13 cellular contexts compared by ENCODE assay signal in genomic region chr22:24728790-24729637, GRCh38. TPM values are rescaled to one million over a fixed set of nuclear protein-coding genes. Genes with fewer than 3 reads are reported as not detected.
DNase-seq lines count a peak whose midpoint lies in the region; ATAC-seq and TF ChIP-seq lines count a peak whose summit lies in the region.
"Had no signal": no experiment of that assay in that cellular context is flagged by ENCODE, and none has a peak within 500 bp of the region (broad histone marks: within the 10 kb centered on the region; RNA-seq: fewer than 3 reads in every experiment).

No MANE protein-coding gene starts in this region.

- no peak for ATAC-seq in omental fat pad (ENCODE audit: low FRiP score)
- no peak for ATAC-seq in HG03039 (IDR thresholded peaks at IDR 0.05; ENCODE audit: unreplicated experiment)
- ATAC-seq in GM21619 (IDR thresholded peaks at IDR 0.05; ENCODE audit: unreplicated experiment) = no peak
- ATAC-seq in HG03571 (IDR thresholded peaks at IDR 0.05; ENCODE audit: unreplicated experiment) = no peak

- peak overlapping the region; percentile 27 for H3K4me2 ChIP-seq in smooth muscle cell

- H3K79me2 ChIP-seq in smooth muscle cell (ENCODE audit: low read depth) = no peaks in the 10 kb centered on the region

- DNase-seq in inferior parietal cortex (ENCODE audit: extremely low spot score) (peak; percentile 58), smooth muscle cell (lab: John Stamatoyannopoulos, UW; ENCODE audit: unreplicated experiment) (no peak), omental fat pad (ENCODE audit: low spot score) (no peak)
- DNase-seq: activated B cell treated with CpG ODN at 0.5 μM for 24 hours; activated naive CD4-positive, alpha-beta T cell treated with anti-CD3 and anti-CD28 coated beads for 36 hours; GDM1 had no signal

- peak overlapping the region in 2 of 5 experiments; percentile 4 to 15 for H3K4me3 Mint-ChIP-seq in brain
- H3K4me3 Mint-ChIP-seq: activated B cell treated with CpG ODN at 0.5 μM for 24 hours; activated naive CD4-positive, alpha-beta T cell treated with anti-CD3 and anti-CD28 coated beads for 36 hours had no signal

- WGBS in smooth muscle cell (ENCODE audit: low lambda C conversion rate) = 18% methylated on average over 9 of the region's 9 CpGs

- no peaks in the 10 kb centered on the region for H3K27me3 ChIP-seq in smooth muscle cell (ENCODE audit: low read depth)

- H3K4me3 ChIP-seq in smooth muscle cell = no peak overlapping the region

- H3K27me3 Mint-ChIP-seq in brain = peaks cover 3% of the 10 kb centered on the region

- H3K9ac ChIP-seq in smooth muscle cell (ENCODE audit: low read depth) = no peak overlapping the region

- H3K36me3 Mint-ChIP-seq in brain = no peaks in the 10 kb centered on the region

- H4K20me1 ChIP-seq in smooth muscle cell (ENCODE audit: low read depth) = no peaks in the 10 kb centered on the region

- peak overlapping the region; percentile 70 for H2AFZ ChIP-seq in smooth muscle cell (ENCODE audit: low read depth)

- H3K27ac ChIP-seq in KOPT-K1 (ENCODE audit: low read depth, low read length, poor library complexity, severe bottlenecking) (peak overlapping the region; percentile 97), smooth muscle cell (ENCODE audit: low read depth) (peak overlapping the region; percentile 65)

- no peaks in the 10 kb centered on the region for H3K9me3 Mint-ChIP-seq in brain
- H3K9me3 Mint-ChIP-seq: activated B cell treated with CpG ODN at 0.5 μM for 24 hours; activated naive CD4-positive, alpha-beta T cell treated with anti-CD3 and anti-CD28 coated beads for 36 hours had no signal

- no peak for TF ChIP-seq CTCF in brain (conservative IDR thresholded peaks at IDR 0.05)
- no peak for TF ChIP-seq CTCF in smooth muscle cell (IDR thresholded peaks at IDR 0.05; ENCODE audit: borderline replicate concordance, insufficient read depth, poor library complexity, severe bottlenecking)
- no peak for TF ChIP-seq CTCF in omental fat pad (IDR thresholded peaks at IDR 0.05)

- H3F3A ChIP-seq in smooth muscle cell (ENCODE audit: low read depth) = peaks cover 34% of the 10 kb centered on the region

- H3K27ac Mint-ChIP-seq in brain = peak overlapping the region in 3 of 5 experiments; percentile 74 to 93 (median 83)
- H3K27ac Mint-ChIP-seq: activated B cell treated with CpG ODN at 0.5 μM for 24 hours; activated naive CD4-positive, alpha-beta T cell treated with anti-CD3 and anti-CD28 coated beads for 36 hours had no signal

- H3K4me1 Mint-ChIP-seq in brain = peaks cover 24% of the 10 kb centered on the region
- H3K4me1 Mint-ChIP-seq: activated B cell treated with CpG ODN at 0.5 μM for 24 hours had no signal

- H3K9me3 ChIP-seq in KOPT-K1 (ENCODE audit: insufficient read depth, low read length, poor library complexity, severe bottlenecking) (peaks cover 1% of the 10 kb centered on the region), smooth muscle cell (replicated peaks; ENCODE audit: low read depth) (no peaks in the 10 kb centered on the region)

- H3K4me1 ChIP-seq in smooth muscle cell (ENCODE audit: low read depth) = peaks cover 28% of the 10 kb centered on the region

- no peaks in the 10 kb centered on the region for H3K36me3 ChIP-seq in KOPT-K1 (ENCODE audit: insufficient read depth, low read length)
- no peaks in the 10 kb centered on the region for H3K36me3 ChIP-seq in smooth muscle cell (ENCODE audit: low read depth)

RNA-seq across cellular contexts. Expression of gene PIWIL3, which starts 45.5 kb away (rescaled TPM):
- not detected for polyA plus RNA-seq in brain (ENCODE audit: insufficient read depth, low read depth, low replicate concordance)
- total RNA-seq in smooth muscle cell = 0.04 and 0.36 TPM in 2 replicates
- polyA plus RNA-seq in smooth muscle cell = not detected in 2 replicates
- total RNA-seq in omental fat pad = not detected
- total RNA-seq: activated B cell treated with CpG ODN at 0.5 μM for 24 hours; activated naive CD4-positive, alpha-beta T cell treated with anti-CD3 and anti-CD28 coated beads for 36 hours; NCI-H460; osteocyte had no signal
